ENCODE assay signal across 25 cellular contexts in genomic region chr18:25137133-25137472, GRCh38.
"Had no signal": no experiment of that assay in that cellular context is flagged by ENCODE, and none has a peak within 500 bp of the region (broad histone marks: within the 10 kb centered on the region; RNA-seq: fewer than 3 reads in every experiment).

No MANE protein-coding gene starts in this region.

- H3K4me1 Mint-ChIP-seq: activated B cell treated with CpG ODN at 0.5 μM for 24 hours; activated CD4-positive, alpha-beta memory T cell treated with anti-CD3 and anti-CD28 coated beads, Interleukin-2, amount 10 ng/mL, durations not matched to agents 7 days and 5 days; activated CD8-positive, alpha-beta memory T cell treated with anti-CD3 and anti-CD28 coated beads, Interleukin-2, amount 10 ng/mL, durations not matched to agents 7 days and 5 days; activated T-helper 17 cell treated with anti-CD3 and anti-CD28 coated beads, Interleukin-2, amount 50 U/mL, for 72 hours; stimulated activated naive CD8-positive, alpha-beta T cell treated with anti-CD3 and anti-CD28 coated beads, Interleukin-15, amount 100 ng/mL, for 72 hours; T-cell had no signal

- H3K9me3 Mint-ChIP-seq: activated B cell treated with CpG ODN at 0.5 μM for 24 hours; naive B cell; stimulated activated naive CD8-positive, alpha-beta T cell treated with anti-CD3 and anti-CD28 coated beads, Interleukin-15, amount 100 ng/mL, for 72 hours; T-cell had no signal

- H3K4me3 Mint-ChIP-seq: activated B cell treated with CpG ODN at 0.5 μM for 24 hours; activated CD4-positive, alpha-beta memory T cell treated with anti-CD3 and anti-CD28 coated beads, Interleukin-2, amount 10 ng/mL, durations not matched to agents 7 days and 5 days; activated CD8-positive, alpha-beta memory T cell treated with anti-CD3 and anti-CD28 coated beads, Interleukin-2, amount 10 ng/mL, durations not matched to agents 7 days and 5 days; activated T-helper 17 cell treated with anti-CD3 and anti-CD28 coated beads, Interleukin-2, amount 50 U/mL, for 72 hours; naive B cell; stimulated activated naive CD8-positive, alpha-beta T cell treated with anti-CD3 and anti-CD28 coated beads, Interleukin-15, amount 100 ng/mL, for 72 hours; T-cell had no signal

- H3K27ac Mint-ChIP-seq: activated B cell treated with CpG ODN at 0.5 μM for 24 hours; activated CD4-positive, alpha-beta memory T cell treated with anti-CD3 and anti-CD28 coated beads, Interleukin-2, amount 10 ng/mL, durations not matched to agents 7 days and 5 days; activated CD8-positive, alpha-beta memory T cell treated with anti-CD3 and anti-CD28 coated beads, Interleukin-2, amount 10 ng/mL, durations not matched to agents 7 days and 5 days; activated T-helper 17 cell treated with anti-CD3 and anti-CD28 coated beads, Interleukin-2, amount 50 U/mL, for 72 hours; stimulated activated naive CD8-positive, alpha-beta T cell treated with anti-CD3 and anti-CD28 coated beads, Interleukin-15, amount 100 ng/mL, for 72 hours; T-cell had no signal

- H3K79me2 ChIP-seq: parathyroid adenoma had no signal

- H3K36me3 ChIP-seq: brain microvascular endothelial cell, esophagus muscularis mucosa, neutrophil, suprapubic skin, transverse colon, vagina had no signal

- H3K9ac ChIP-seq: parathyroid adenoma had no signal

- H2AFZ ChIP-seq: parathyroid adenoma had no signal

- H3K4me1 ChIP-seq: parathyroid adenoma, suprapubic skin, transverse colon had no signal

- H3K27ac ChIP-seq: brain microvascular endothelial cell, neutrophil, parathyroid adenoma, SK-N-MC, suprapubic skin, transverse colon, vagina had no signal

- H3K9me3 ChIP-seq: esophagus muscularis mucosa, mucosa of descending colon, neutrophil, suprapubic skin, transverse colon, vagina had no signal

- H3K27me3 Mint-ChIP-seq: activated CD4-positive, alpha-beta memory T cell treated with anti-CD3 and anti-CD28 coated beads, Interleukin-2, amount 10 ng/mL, durations not matched to agents 7 days and 5 days; activated CD8-positive, alpha-beta memory T cell treated with anti-CD3 and anti-CD28 coated beads, Interleukin-2, amount 10 ng/mL, durations not matched to agents 7 days and 5 days; activated T-helper 17 cell treated with anti-CD3 and anti-CD28 coated beads, Interleukin-2, amount 50 U/mL, for 72 hours; stimulated activated naive CD8-positive, alpha-beta T cell treated with anti-CD3 and anti-CD28 coated beads, Interleukin-15, amount 100 ng/mL, for 72 hours had no signal

- H3K27me3 ChIP-seq: brain microvascular endothelial cell, esophagus muscularis mucosa, neutrophil, suprapubic skin, transverse colon, vagina had no signal

- H3K4me3 ChIP-seq: esophagus muscularis mucosa, mucosa of descending colon, SK-N-MC, suprapubic skin, transverse colon, vagina had no signal

- DNase-seq: activated B cell treated with CpG ODN at 0.5 μM for 24 hours; activated CD4-positive, alpha-beta memory T cell treated with anti-CD3 and anti-CD28 coated beads, Interleukin-2, amount 10 ng/mL, durations not matched to agents 7 days and 5 days; activated CD4-positive, alpha-beta T cell treated with anti-CD3 and anti-CD28 coated beads for 48 hours; activated CD8-positive, alpha-beta memory T cell treated with anti-CD3 and anti-CD28 coated beads, Interleukin-2, amount 10 ng/mL, durations not matched to agents 7 days and 5 days; activated naive CD4-positive, alpha-beta T cell treated with Interleukin-2 at 50 U/mL for 16 hours; anterior cingulate cortex; brain microvascular endothelial cell; cerebellar nuclear complex; effector CD4-positive, alpha-beta T cell; hypothalamus; islet precursor cell; mucosa of descending colon; naive B cell; stimulated activated naive CD8-positive, alpha-beta T cell treated with anti-CD3 and anti-CD28 coated beads, Interleukin-15, amount 100 ng/mL, for 72 hours; T-cell; T-helper 9 cell; transverse colon had no signal

- H3K36me3 Mint-ChIP-seq: activated CD8-positive, alpha-beta memory T cell treated with anti-CD3 and anti-CD28 coated beads, Interleukin-2, amount 10 ng/mL, durations not matched to agents 7 days and 5 days; naive B cell; T-cell had no signal

- ATAC-seq: activated CD8-positive, alpha-beta memory T cell treated with anti-CD3 and anti-CD28 coated beads, Interleukin-2, amount 10 ng/mL, durations not matched to agents 7 days and 5 days; activated T-helper 17 cell treated with anti-CD3 and anti-CD28 coated beads, Interleukin-2, amount 50 U/mL, for 72 hours; left lobe of liver; mucosa of descending colon; stimulated activated naive CD8-positive, alpha-beta T cell treated with anti-CD3 and anti-CD28 coated beads, Interleukin-15, amount 100 ng/mL, for 72 hours; T-cell had no signal
